7 cellular contexts compared by ENCODE assay signal in genomic region chr3:33717616-33717865, GRCh38. TPM values are rescaled to one million over a fixed set of nuclear protein-coding genes. Genes with fewer than 3 reads are reported as not detected.
DNase-seq lines count a peak whose midpoint lies in the region; ATAC-seq, FAIRE-seq and TF ChIP-seq lines count a peak whose summit lies in the region.

No MANE protein-coding gene starts in this region.

- no peak for FAIRE-seq in astrocyte (lab: Jason Lieb, UNC)

- H4K20me1 ChIP-seq in astrocyte (ENCODE audit: insufficient read depth, low read length), result peaks cover 28% of the 10 kb centered on the region

- POLR2A ChIA-PET in HEK293T (lab: Yijun Ruan, JAX), result interaction anchor here (0.6 to 1.4 kb wide), 5 partner anchors 18 to 73 kb away, joined by 3 to 8 read pairs (median 4); no protein-coding TSS in a partner anchor

- H3K79me2 ChIP-seq in astrocyte (ENCODE audit: insufficient read depth, low read length), result peaks cover 46% of the 10 kb centered on the region

- ATAC-seq in GM18505 (IDR thresholded peaks at IDR 0.05; ENCODE audit: unreplicated experiment), result peak; percentile 65

- H2AFZ ChIP-seq in astrocyte (ENCODE audit: low read depth, low read length), result peak overlapping the region; percentile 91

- peak; percentile 70 for DNase-seq in HEK293T (ENCODE audit: extremely low spot score)
- peak; percentile 76 for DNase-seq in NB4 (ENCODE audit: low read depth)
- DNase-seq in astrocyte (ENCODE audit: low read depth), result peak; percentile 39
- peak; percentile 52 for DNase-seq in stimulated activated CD4-positive, alpha-beta T cell treated with anti-CD3 and anti-CD28 coated beads, Interleukin-12 subunit alpha, Interleukin-12 subunit beta, amount 100 ng/mL, for 4 hours
- DNase-seq in SW480 (ENCODE audit: low spot score), result no peak

- no peaks in the 10 kb centered on the region for H3K9me3 Mint-ChIP-seq in astrocyte (ENCODE audit: unreplicated experiment)

- H3K27me3 Mint-ChIP-seq in astrocyte (ENCODE audit: low read depth, unreplicated experiment), result no peaks in the 10 kb centered on the region

- H3K27ac Mint-ChIP-seq in astrocyte (ENCODE audit: unreplicated experiment), result peak overlapping the region; percentile 84

- peak overlapping the region; percentile 92 for H3K4me2 ChIP-seq in astrocyte (ENCODE audit: low read length)

- no peak for TF ChIP-seq POLR2A in GM18505 (IDR thresholded peaks at IDR 0.05; ENCODE audit: borderline replicate concordance, extremely low read depth, insufficient read depth, insufficient read length)
- no peak for TF ChIP-seq POLR2A in NB4 (IDR thresholded peaks at IDR 0.05; ENCODE audit: extremely low read depth, insufficient read length)

- no peaks in the 10 kb centered on the region for H3K36me3 Mint-ChIP-seq in astrocyte (ENCODE audit: low read depth, unreplicated experiment)

- no peak overlapping the region for H3K4me3 Mint-ChIP-seq in astrocyte (ENCODE audit: unreplicated experiment)

- peak overlapping the region; percentile 88 for H3K27ac ChIP-seq in astrocyte (ENCODE audit: low read depth, low read length)
- no peak overlapping the region for H3K27ac ChIP-seq in iPS-18a (ENCODE audit: low read length)

- peak overlapping the region; percentile 88 for H3K9ac ChIP-seq in astrocyte (ENCODE audit: low read length)
- H3K9ac ChIP-seq in iPS-18a (ENCODE audit: low read length), result peak overlapping the region; percentile 66

- H3K4me3 ChIP-seq in NB4 (ENCODE audit: low read depth, low read length), result peak overlapping the region; percentile 85
- peak overlapping the region; percentile 71 for H3K4me3 ChIP-seq in astrocyte (ENCODE audit: insufficient read depth, low read depth, low read length)
- H3K4me3 ChIP-seq in iPS-18a (ENCODE audit: low read length), result peak overlapping the region; percentile 64

- H3K4me1 Mint-ChIP-seq in astrocyte (ENCODE audit: low read depth, unreplicated experiment), result peaks cover 11% of the 10 kb centered on the region

- CTCF ChIA-PET in HEK293T (lab: Yijun Ruan, JAX), result no interaction called here

- H3K27me3 ChIP-seq in astrocyte (ENCODE audit: insufficient read depth, low read length) (no peaks in the 10 kb centered on the region), iPS-18a (ENCODE audit: control insufficient read depth, insufficient read depth, low read length) (no peaks in the 10 kb centered on the region)

- H3K9me3 ChIP-seq in astrocyte (ENCODE audit: insufficient read depth, low read depth, low read length) (no peaks in the 10 kb centered on the region), iPS-18a (ENCODE audit: control insufficient read depth, low read depth, low read length) (no peaks in the 10 kb centered on the region)

- H3K36me3 ChIP-seq in astrocyte (ENCODE audit: insufficient read depth, low read length), result no peaks in the 10 kb centered on the region
- H3K36me3 ChIP-seq in iPS-18a (ENCODE audit: control insufficient read depth, low read depth, low read length), result no peaks in the 10 kb centered on the region

- no peak for TF ChIP-seq CTCF in NB4 (IDR thresholded peaks at IDR 0.05; ENCODE audit: low read depth, low read length)
- no peak for TF ChIP-seq CTCF in astrocyte (IDR thresholded peaks at IDR 0.05; ENCODE audit: insufficient read depth, low read depth, low read length)

- H3K4me1 ChIP-seq in astrocyte (ENCODE audit: insufficient read depth, low read length) (peaks cover 16% of the 10 kb centered on the region), iPS-18a (ENCODE audit: control insufficient read depth, low read depth, low read length) (peaks cover 7% of the 10 kb centered on the region)

TF ChIP-seq in HEK293T, 16 proteins besides CTCF, POLR2A, EP300 and RAD21:
- peak; percentile 40 for TF ChIP-seq L3MBTL2 (conservative IDR thresholded peaks at IDR 0.05)
- TF ChIP-seq, protein P1, sequence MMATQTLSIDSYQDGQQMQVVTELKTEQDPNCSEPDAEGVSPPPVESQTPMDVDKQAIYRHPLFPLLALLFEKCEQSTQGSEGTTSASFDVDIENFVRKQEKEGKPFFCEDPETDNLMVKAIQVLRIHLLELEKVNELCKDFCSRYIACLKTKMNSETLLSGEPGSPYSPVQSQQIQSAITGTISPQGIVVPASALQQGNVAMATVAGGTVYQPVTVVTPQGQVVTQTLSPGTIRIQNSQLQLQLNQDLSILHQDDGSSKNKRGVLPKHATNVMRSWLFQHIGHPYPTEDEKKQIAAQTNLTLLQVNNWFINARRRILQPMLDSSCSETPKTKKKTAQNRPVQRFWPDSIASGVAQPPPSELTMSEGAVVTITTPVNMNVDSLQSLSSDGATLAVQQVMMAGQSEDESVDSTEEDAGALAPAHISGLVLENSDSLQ (IDR thresholded peaks at IDR 0.05), result no peak

RNA-seq across cellular contexts. Expression of gene CLASP2, which starts 0.5 kb away (rescaled TPM):
- 56.3 and 65.0 TPM in 2 replicates for total RNA-seq in astrocyte
